Comparison of ENCODE assay signal across 1 cellular context in the genomic region with DNA sequence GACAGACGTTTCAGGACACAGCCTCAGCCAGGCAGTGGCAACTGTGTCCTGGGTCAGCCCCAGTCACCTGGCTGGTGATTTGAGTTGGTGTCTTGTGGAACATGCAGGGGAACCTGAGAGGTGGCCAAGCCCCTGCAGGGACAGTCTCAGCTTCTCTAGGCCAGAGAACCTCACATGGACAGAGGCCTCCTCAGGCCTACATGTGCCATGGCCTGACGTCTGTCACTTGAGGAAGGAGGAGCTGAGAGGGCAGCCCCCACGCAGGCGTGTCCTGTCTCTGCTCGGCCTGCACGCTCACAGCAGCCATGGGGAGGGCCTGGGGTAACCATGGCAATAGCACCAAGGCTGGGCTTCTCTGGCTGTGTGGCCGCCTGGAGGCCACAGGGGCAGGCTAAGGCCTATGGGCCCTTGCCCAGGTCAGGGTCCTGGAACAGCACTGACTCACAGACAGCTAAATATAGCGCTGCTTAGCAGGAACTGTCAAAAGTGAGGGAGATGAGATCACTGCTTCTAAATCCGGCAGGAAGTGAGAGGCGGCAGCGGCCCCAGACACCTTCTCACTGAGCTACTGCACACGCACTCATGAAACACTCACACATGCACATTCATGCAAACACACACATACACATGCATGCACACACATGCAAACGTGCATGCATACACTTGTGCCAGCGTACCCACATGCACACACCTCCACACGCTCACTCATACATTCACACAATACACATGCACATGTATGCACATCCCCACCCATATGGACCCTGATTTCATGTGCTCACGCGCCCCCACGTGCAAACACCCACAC.
TF ChIP-seq lines count a peak whose summit lies in the region.

No MANE protein-coding gene starts in this region.

TF ChIP-seq in K562, 482 proteins besides CTCF, POLR2A, EP300 and RAD21 (continued from another document and continues in another):
- TF ChIP-seq ARID4B (CRISPR knock-in tag; IDR thresholded peaks at IDR 0.05): 0 out of 2 replicates have a peak, but pooled peaks have one; percentile 58
- TF ChIP-seq ZNF318 (IDR thresholded peaks at IDR 0.05; ENCODE audit: borderline replicate concordance in 1 of 2, low read depth in 1 of 2): peak in 1 of 2 experiments; percentile 35; a peak in 1 of 4 replicates
- TF ChIP-seq ZBTB34 (CRISPR knock-in tag; IDR thresholded peaks at IDR 0.05): no peak
- no peak for TF ChIP-seq POLR2B (IDR thresholded peaks at IDR 0.05; ENCODE audit: low read depth, partially characterized antibody)
- TF ChIP-seq TEAD4 (IDR thresholded peaks at IDR 0.05; ENCODE audit: low read length): no peak
- TF ChIP-seq TEAD4 (CRISPR knock-in tag; IDR thresholded peaks at IDR 0.05; ENCODE audit: borderline replicate concordance): no peak
- TF ChIP-seq ZNF668 (CRISPR knock-in tag; IDR thresholded peaks at IDR 0.05): no peak
- TF ChIP-seq TARDBP (IDR thresholded peaks at IDR 0.05): no peak
- no peak for TF ChIP-seq CREB1 (IDR thresholded peaks at IDR 0.05)
- peak; percentile 24; the same call in 1 of the 2 replicates for TF ChIP-seq CREB1 (CRISPR knock-in tag; IDR thresholded peaks at IDR 0.05)
- TF ChIP-seq ZBTB33 (CRISPR knock-in tag; IDR thresholded peaks at IDR 0.05): no peak
- peak; percentile 95 for TF ChIP-seq RFX1 (IDR thresholded peaks at IDR 0.05)
- no peak for TF ChIP-seq PBX2 (CRISPR knock-in tag; IDR thresholded peaks at IDR 0.05; ENCODE audit: low read depth)
- peak; percentile 44; the same call in 1 of the 2 replicates for TF ChIP-seq PBX2 (tag; conservative IDR thresholded peaks at IDR 0.05; ENCODE audit: low read depth)
- TF ChIP-seq ZBED1 (IDR thresholded peaks at IDR 0.05): no peak
- TF ChIP-seq TAF15 (IDR thresholded peaks at IDR 0.05; ENCODE audit: low read depth, low read length): no peak
- TF ChIP-seq, protein P1, sequence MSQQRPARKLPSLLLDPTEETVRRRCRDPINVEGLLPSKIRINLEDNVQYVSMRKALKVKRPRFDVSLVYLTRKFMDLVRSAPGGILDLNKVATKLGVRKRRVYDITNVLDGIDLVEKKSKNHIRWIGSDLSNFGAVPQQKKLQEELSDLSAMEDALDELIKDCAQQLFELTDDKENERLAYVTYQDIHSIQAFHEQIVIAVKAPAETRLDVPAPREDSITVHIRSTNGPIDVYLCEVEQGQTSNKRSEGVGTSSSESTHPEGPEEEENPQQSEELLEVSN (IDR thresholded peaks at IDR 0.05; ENCODE audit: borderline replicate concordance in 1 of 2, extremely low read depth in 1 of 2, insufficient read depth in 1 of 2, insufficient read length in 1 of 2, low read depth in 1 of 2, low read length in 1 of 2, poor library complexity in 1 of 2, severe bottlenecking in 1 of 2): peak in 1 of 2 experiments; percentile 49
- TF ChIP-seq RREB1 (CRISPR knock-in tag; IDR thresholded peaks at IDR 0.05): no peak
- TF ChIP-seq FOXJ2 (tag; IDR thresholded peaks at IDR 0.05): no peak
